14 cellular contexts compared by ENCODE assay signal in the genomic region with DNA sequence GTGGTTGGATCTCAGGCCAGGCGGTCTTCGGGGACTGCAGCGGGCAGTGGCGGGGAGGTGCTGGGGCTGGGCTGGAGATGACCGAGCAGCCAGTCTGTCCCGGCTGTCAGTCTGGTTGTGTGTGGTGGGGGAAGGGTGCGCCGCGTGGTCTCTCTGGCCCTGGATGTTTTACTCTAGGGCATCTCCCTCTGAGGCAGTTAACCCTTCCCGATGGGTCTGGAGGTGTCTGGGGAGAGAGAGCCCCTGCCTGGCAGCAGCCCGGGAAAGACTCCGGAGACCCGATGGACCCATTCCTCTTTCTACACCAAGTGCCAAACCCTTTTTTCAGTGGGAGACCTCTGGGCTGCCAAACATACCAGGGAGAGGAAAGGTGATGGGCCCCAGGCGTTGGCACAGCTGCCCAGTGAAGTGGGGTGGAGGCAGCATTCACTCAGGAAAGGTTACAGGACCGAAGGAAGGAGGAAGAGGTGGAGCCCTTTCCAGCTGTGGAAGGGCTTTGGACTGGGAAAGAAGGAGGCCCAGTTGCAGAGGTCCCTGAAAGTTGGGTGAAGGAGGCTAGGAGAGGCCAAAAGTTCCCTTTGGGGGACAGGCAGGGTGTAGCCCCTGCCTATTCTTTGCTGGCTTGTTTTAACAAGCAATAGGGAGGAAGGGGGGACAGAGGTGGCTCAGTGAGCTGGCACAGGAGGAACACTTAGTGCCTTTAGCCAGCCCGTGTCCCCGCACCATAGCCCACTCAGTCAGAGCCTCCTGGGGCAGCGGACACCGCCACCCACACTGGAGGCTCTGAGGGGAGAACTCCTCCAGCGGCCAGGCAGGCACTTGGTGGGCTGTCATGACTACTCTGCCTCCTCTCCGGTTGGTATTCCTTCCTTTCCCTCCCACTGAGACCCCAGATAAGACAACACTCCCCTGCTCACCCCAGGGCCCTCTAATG. TPM values are rescaled to one million over a fixed set of nuclear protein-coding genes. Genes with fewer than 3 reads are reported as not detected.
DNase-seq lines count a peak whose midpoint lies in the region; TF ChIP-seq lines count a peak whose summit lies in the region.
"Had no signal": no experiment of that assay in that cellular context is flagged by ENCODE, and none has a peak within 500 bp of the region (broad histone marks: within the 10 kb centered on the region; RNA-seq: fewer than 3 reads in every experiment).

No MANE protein-coding gene starts in this region.

- H3F3A ChIP-seq in PC-9 (ENCODE audit: insufficient read depth, low read depth): peaks cover 6% of the 10 kb centered on the region; the same call in 1 of the 2 replicates

- no peak overlapping the region for H2AFZ ChIP-seq in PC-9

- H3K4me2 ChIP-seq in PC-9: 0 out of 2 replicates have a peak overlapping the region, but pooled peaks have one; percentile 88

- CTCF ChIA-PET in PC-9 (lab: Charles Lee): interaction anchor here (0.6 kb wide), 1 partner anchor 144 kb away, joined by 3 read pairs; no protein-coding TSS in a partner anchor
- CTCF ChIA-PET in Caco-2 (lab: Charles Lee): no interaction called here

- H3K9me2 ChIP-seq in PC-9 (ENCODE audit: insufficient read depth): no peaks in the 10 kb centered on the region

- H3K4me3 Mint-ChIP-seq in neural crest cell (peak overlapping the region; percentile 93), Caco-2 (ENCODE audit: unreplicated experiment) (no peak overlapping the region)
- H3K4me3 Mint-ChIP-seq: activated T-helper 1 cell treated with anti-CD3 and anti-CD28 coated beads, Interleukin-12 subunit alpha, Interleukin-12 subunit beta, Interleukin-2, Interleukin-4 antibody, amounts not matched to agents 30 ng/mL and 10 ng/mL and 1 ng/mL, durations not matched to agents 14 hours and 24 hours and 36 hours had no signal

- no peak for TF ChIP-seq POLR2A in vagina (IDR thresholded peaks at IDR 0.05)

- H3K27me3 ChIP-seq in PC-9 (ENCODE audit: insufficient read depth, low read depth) (no peaks in the 10 kb centered on the region), vagina (no peaks in the 10 kb centered on the region), Caco-2 (replicated peaks; ENCODE audit: control insufficient read depth, insufficient read depth, low read length) (no peaks in the 10 kb centered on the region)

- TF ChIP-seq CTCF in PC-9 (conservative IDR thresholded peaks at IDR 0.05): no peak
- TF ChIP-seq CTCF in neural crest cell (conservative IDR thresholded peaks at IDR 0.05): no peak
- TF ChIP-seq CTCF in vagina (IDR thresholded peaks at IDR 0.05): no peak
- TF ChIP-seq CTCF in Caco-2 (IDR thresholded peaks at IDR 0.05; ENCODE audit: insufficient read depth in 1 of 2, low read depth in 1 of 2, low read length in 1 of 2, severe bottlenecking in 1 of 2, unreplicated experiment in 1 of 2): no peak

- no peaks in the 10 kb centered on the region for H3K9me3 Mint-ChIP-seq in neural crest cell
- no peaks in the 10 kb centered on the region for H3K9me3 Mint-ChIP-seq in Caco-2 (ENCODE audit: unreplicated experiment)
- H3K9me3 Mint-ChIP-seq: activated T-helper 1 cell treated with anti-CD3 and anti-CD28 coated beads, Interleukin-12 subunit alpha, Interleukin-12 subunit beta, Interleukin-2, Interleukin-4 antibody, amounts not matched to agents 30 ng/mL and 10 ng/mL and 1 ng/mL, durations not matched to agents 14 hours and 24 hours and 36 hours had no signal

- H3K27me3 Mint-ChIP-seq in neural crest cell (ENCODE audit: low read depth): peaks cover 80% of the 10 kb centered on the region
- no peaks in the 10 kb centered on the region for H3K27me3 Mint-ChIP-seq in Caco-2 (ENCODE audit: insufficient read depth, unreplicated experiment)

- H3K9me3 ChIP-seq in PC-9 (ENCODE audit: insufficient read depth, low read depth) (no peaks in the 10 kb centered on the region), vagina (no peaks in the 10 kb centered on the region), Caco-2 (no peaks in the 10 kb centered on the region)
- H3K9me3 ChIP-seq: MG63 had no signal

- intact Hi-C loops in PC-9 (cut with micrococcal nuclease; ENCODE audit: unreplicated experiment): no loop called here
- intact Hi-C loops in vagina (cut with DNase I): loop anchor here (10.0 kb wide), 1 partner anchor 223 kb away; no protein-coding TSS in a partner anchor
- intact Hi-C loops in Caco-2 (cut with micrococcal nuclease; ENCODE audit: unreplicated experiment): no loop called here

- H4K20me1 ChIP-seq in PC-9 (ENCODE audit: insufficient read depth): peaks cover 5% of the 10 kb centered on the region; the same call in 1 of the 2 replicates

- peaks cover 9% of the 10 kb centered on the region for H3K79me2 ChIP-seq in PC-9 (ENCODE audit: low read depth)

- POLR2A ChIA-PET in PC-9 (lab: Charles Lee; ENCODE audit: unreplicated experiment) (no interaction called here), Caco-2 (lab: Charles Lee) (no interaction called here)

- H3K36me3 Mint-ChIP-seq in neural crest cell (ENCODE audit: low read depth) (no peaks in the 10 kb centered on the region), Caco-2 (ENCODE audit: insufficient read depth, unreplicated experiment) (peaks cover 11% of the 10 kb centered on the region)

- H3K4me1 Mint-ChIP-seq in neural crest cell (peaks cover 43% of the 10 kb centered on the region), Caco-2 (ENCODE audit: low read depth, unreplicated experiment) (peaks cover 16% of the 10 kb centered on the region)

- H3K4me1 ChIP-seq in PC-9 (replicated peaks; ENCODE audit: insufficient read depth): peaks cover 9% of the 10 kb centered on the region; the same call in 1 of the 2 replicates
- H3K4me1 ChIP-seq in vagina: peaks cover 50% of the 10 kb centered on the region
- peaks cover 18% of the 10 kb centered on the region for H3K4me1 ChIP-seq in Caco-2

- H3K36me3 ChIP-seq in PC-9 (ENCODE audit: low read depth) (no peaks in the 10 kb centered on the region), vagina (no peaks in the 10 kb centered on the region), Caco-2 (ENCODE audit: control insufficient read depth, insufficient read depth, low read length) (no peaks in the 10 kb centered on the region)
- H3K36me3 ChIP-seq: MG63 had no signal

- H3K4me3 ChIP-seq in PC-9 (no peak overlapping the region), vagina (no peak overlapping the region), Caco-2 (ENCODE audit: low read depth, low read length) (no peak overlapping the region)
- H3K4me3 ChIP-seq: MG63 had no signal

- DNase-seq in COLO668 (lab: John Stamatoyannopoulos, UW; ENCODE audit: unreplicated experiment) (peak; percentile 36), PC-9 (no peak), epidermal melanocyte (ENCODE audit: insufficient read length, low spot score) (peak; percentile 12), neural crest cell (ENCODE audit: low read depth, low spot score) (no peak), vagina (ENCODE audit: extremely low spot score in 2 of 2) (no peak), Caco-2 (no peak), NCI-H146 treated with DMSO at 0.1 percent for 48 hours (lab: John Stamatoyannopoulos, UW; ENCODE audit: unreplicated experiment) (no peak)
- DNase-seq: amygdala; dermis blood vessel endothelial cell; MG63; NCI-H748 treated with DMSO at 0.1 percent for 48 hours; RPMI8226; stimulated activated CD4-positive, alpha-beta T cell treated with anti-CD3 and anti-CD28 coated beads, Interleukin-15, amount 100 ng/mL, for 24 hours had no signal

- no peak overlapping the region for H3K27ac ChIP-seq in PC-9
- no peak overlapping the region for H3K27ac ChIP-seq in vagina

- BruUV-seq in PC-9 (replicated peaks; lab: Mats Ljungman, UMichigan) (no TSS peak), Caco-2 (replicated peaks; lab: Mats Ljungman, UMichigan) (no TSS peak)

- H3K27ac Mint-ChIP-seq in neural crest cell (ENCODE audit: unreplicated experiment): no peak overlapping the region
- no peak overlapping the region for H3K27ac Mint-ChIP-seq in Caco-2 (ENCODE audit: unreplicated experiment)
- H3K27ac Mint-ChIP-seq: activated T-helper 1 cell treated with anti-CD3 and anti-CD28 coated beads, Interleukin-12 subunit alpha, Interleukin-12 subunit beta, Interleukin-2, Interleukin-4 antibody, amounts not matched to agents 30 ng/mL and 10 ng/mL and 1 ng/mL, durations not matched to agents 14 hours and 24 hours and 36 hours had no signal

RNA-seq across cellular contexts. Expression of gene BAHD1, which starts 2.7 kb away (rescaled TPM):
- total RNA-seq in PC-9 (2021): 17.3 and 19.1 TPM in 2 replicates
- 25.6 and 26.4 TPM in 2 replicates for total RNA-seq in neural crest cell
- total RNA-seq in vagina: 9.6 TPM
- total RNA-seq in Caco-2 (2022): 25.9 and 28.1 TPM in 2 replicates

RNA-seq across cellular contexts. Expression of gene IVD, which starts 32.4 kb away (rescaled TPM):
- 82.5 and 83.7 TPM in 2 replicates for total RNA-seq in PC-9 (2021)
- total RNA-seq in neural crest cell: 75.2 and 81.4 TPM in 2 replicates
- 30.4 TPM for total RNA-seq in vagina
- total RNA-seq in Caco-2 (2022): 74.5 and 76.6 TPM in 2 replicates

RNA-seq across cellular contexts. Expression of gene CHST14, which starts 32.8 kb away (rescaled TPM):
- 30.6 and 34.3 TPM in 2 replicates for total RNA-seq in PC-9 (2021)
- 32.9 and 37.1 TPM in 2 replicates for total RNA-seq in neural crest cell
- 8.6 TPM for total RNA-seq in vagina
- total RNA-seq in Caco-2 (2022): 17.0 and 19.6 TPM in 2 replicates

RNA-seq across cellular contexts. Expression of gene KNSTRN, which starts 55.5 kb away (rescaled TPM):
- total RNA-seq in PC-9 (2021) (85.2 and 95.6 TPM in 2 replicates), neural crest cell (73.7 and 74.7 TPM in 2 replicates), vagina (13.5 TPM), Caco-2 (2022) (67.5 and 74.7 TPM in 2 replicates)

Comparison
In these comparisons a context has a peak if more than half of its experiments do, and no peak if none do; other contexts are left out.
1. DNase-seq: peak in COLO668 (single experiment) and epidermal melanocyte (single experiment); none in PC-9 (0 of 2), neural crest cell (single experiment), vagina (0 of 2), Caco-2 (0 of 2) and NCI-H146 treated with DMSO at 0.1 percent for 48 hours (single experiment).